1 cellular context compared by ENCODE assay signal in genomic region chr4:56782019-56782418, GRCh38.
TF ChIP-seq lines count a peak whose summit lies in the region.

No MANE protein-coding gene starts in this region.

TF ChIP-seq in HepG2, 621 proteins besides CTCF, POLR2A, EP300 and RAD21 (continued from another document):
- TF ChIP-seq ZBTB39 (CRISPR knock-in tag; IDR thresholded peaks at IDR 0.05) (no peak), TSC22D2 (CRISPR knock-in tag; IDR thresholded peaks at IDR 0.05; ENCODE audit: borderline replicate concordance) (no peak), ZNF639 (CRISPR knock-in tag; conservative IDR thresholded peaks at IDR 0.05) (no peak), ZNF703 (CRISPR knock-in tag; IDR thresholded peaks at IDR 0.05; ENCODE audit: borderline replicate concordance) (no peak), ZNF570 (CRISPR knock-in tag; IDR thresholded peaks at IDR 0.05; ENCODE audit: borderline replicate concordance) (no peak), MAFG (CRISPR knock-in tag; IDR thresholded peaks at IDR 0.05) (no peak), ATF7-NPFF (CRISPR knock-in tag; IDR thresholded peaks at IDR 0.05; ENCODE audit: low read depth) (no peak), SOX5 (CRISPR knock-in tag; IDR thresholded peaks at IDR 0.05; ENCODE audit: borderline replicate concordance) (peak; percentile 83), ZNF878 (CRISPR knock-in tag; IDR thresholded peaks at IDR 0.05) (no peak), ZNF331 (CRISPR knock-in tag; IDR thresholded peaks at IDR 0.05) (0 out of 2 replicates have a peak, but pooled peaks have one; percentile 12), ZFY (CRISPR knock-in tag; IDR thresholded peaks at IDR 0.05) (0 out of 2 replicates have a peak, but pooled peaks have one; percentile 16), HOXA5 (CRISPR knock-in tag; IDR thresholded peaks at IDR 0.05) (no peak), ZNF652 (CRISPR knock-in tag; IDR thresholded peaks at IDR 0.05; ENCODE audit: borderline replicate concordance, low read depth) (no peak), ZNF564 (CRISPR knock-in tag; IDR thresholded peaks at IDR 0.05) (peak; percentile 90; the same call in 1 of the 2 replicates), HNF4A (CRISPR knock-in tag; IDR thresholded peaks at IDR 0.05) (0 out of 2 replicates have a peak, but pooled peaks have one; percentile 30), SOX13 (IDR thresholded peaks at IDR 0.05) (no peak), SOX13 (CRISPR knock-in tag; conservative IDR thresholded peaks at IDR 0.05 in 1 of 2, IDR thresholded peaks at IDR 0.05 in 1 of 2) (peak in 1 of 2 experiments; percentile 79; a peak in 2 of 4 replicates), HDAC2 (CRISPR knock-in tag; IDR thresholded peaks at IDR 0.05) (no peak), CCAR2 (optimal IDR thresholded peaks at IDR 0.05; ENCODE audit: low read depth, low read length) (no peak), ATF7 (IDR thresholded peaks at IDR 0.05) (no peak), ATF7 (CRISPR knock-in tag; IDR thresholded peaks at IDR 0.05) (no peak), PAWR (CRISPR knock-in tag; IDR thresholded peaks at IDR 0.05; ENCODE audit: borderline replicate concordance) (no peak), ETV5 (CRISPR knock-in tag; IDR thresholded peaks at IDR 0.05; ENCODE audit: borderline replicate concordance) (peak; percentile 26; the same call in 1 of the 2 replicates), DR1 (CRISPR knock-in tag; IDR thresholded peaks at IDR 0.05) (no peak), ZNF317 (CRISPR knock-in tag; IDR thresholded peaks at IDR 0.05) (no peak)
- TF ChIP-seq, protein P1, sequence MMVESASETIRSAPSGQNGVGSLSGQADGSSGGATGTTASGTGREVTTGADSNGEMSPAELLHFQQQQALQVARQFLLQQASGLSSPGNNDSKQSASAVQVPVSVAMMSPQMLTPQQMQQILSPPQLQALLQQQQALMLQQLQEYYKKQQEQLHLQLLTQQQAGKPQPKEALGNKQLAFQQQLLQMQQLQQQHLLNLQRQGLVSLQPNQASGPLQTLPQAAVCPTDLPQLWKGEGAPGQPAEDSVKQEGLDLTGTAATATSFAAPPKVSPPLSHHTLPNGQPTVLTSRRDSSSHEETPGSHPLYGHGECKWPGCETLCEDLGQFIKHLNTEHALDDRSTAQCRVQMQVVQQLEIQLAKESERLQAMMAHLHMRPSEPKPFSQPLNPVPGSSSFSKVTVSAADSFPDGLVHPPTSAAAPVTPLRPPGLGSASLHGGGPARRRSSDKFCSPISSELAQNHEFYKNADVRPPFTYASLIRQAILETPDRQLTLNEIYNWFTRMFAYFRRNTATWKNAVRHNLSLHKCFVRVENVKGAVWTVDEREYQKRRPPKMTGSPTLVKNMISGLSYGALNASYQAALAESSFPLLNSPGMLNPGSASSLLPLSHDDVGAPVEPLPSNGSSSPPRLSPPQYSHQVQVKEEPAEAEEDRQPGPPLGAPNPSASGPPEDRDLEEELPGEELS (CRISPR knock-in tag; IDR thresholded peaks at IDR 0.05) = peak; percentile 51; the same call in 1 of the 2 replicates
- TF ChIP-seq, protein P2, sequence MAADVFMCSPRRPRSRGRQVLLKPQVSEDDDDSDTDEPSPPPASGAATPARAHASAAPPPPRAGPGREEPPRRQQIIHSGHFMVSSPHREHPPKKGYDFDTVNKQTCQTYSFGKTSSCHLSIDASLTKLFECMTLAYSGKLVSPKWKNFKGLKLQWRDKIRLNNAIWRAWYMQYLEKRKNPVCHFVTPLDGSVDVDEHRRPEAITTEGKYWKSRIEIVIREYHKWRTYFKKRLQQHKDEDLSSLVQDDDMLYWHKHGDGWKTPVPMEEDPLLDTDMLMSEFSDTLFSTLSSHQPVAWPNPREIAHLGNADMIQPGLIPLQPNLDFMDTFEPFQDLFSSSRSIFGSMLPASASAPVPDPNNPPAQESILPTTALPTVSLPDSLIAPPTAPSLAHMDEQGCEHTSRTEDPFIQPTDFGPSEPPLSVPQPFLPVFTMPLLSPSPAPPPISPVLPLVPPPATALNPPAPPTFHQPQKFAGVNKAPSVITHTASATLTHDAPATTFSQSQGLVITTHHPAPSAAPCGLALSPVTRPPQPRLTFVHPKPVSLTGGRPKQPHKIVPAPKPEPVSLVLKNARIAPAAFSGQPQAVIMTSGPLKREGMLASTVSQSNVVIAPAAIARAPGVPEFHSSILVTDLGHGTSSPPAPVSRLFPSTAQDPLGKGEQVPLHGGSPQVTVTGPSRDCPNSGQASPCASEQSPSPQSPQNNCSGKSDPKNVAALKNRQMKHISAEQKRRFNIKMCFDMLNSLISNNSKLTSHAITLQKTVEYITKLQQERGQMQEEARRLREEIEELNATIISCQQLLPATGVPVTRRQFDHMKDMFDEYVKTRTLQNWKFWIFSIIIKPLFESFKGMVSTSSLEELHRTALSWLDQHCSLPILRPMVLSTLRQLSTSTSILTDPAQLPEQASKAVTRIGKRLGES (CRISPR knock-in tag; IDR thresholded peaks at IDR 0.05; ENCODE audit: borderline replicate concordance) = no peak
- TF ChIP-seq, protein P3, sequence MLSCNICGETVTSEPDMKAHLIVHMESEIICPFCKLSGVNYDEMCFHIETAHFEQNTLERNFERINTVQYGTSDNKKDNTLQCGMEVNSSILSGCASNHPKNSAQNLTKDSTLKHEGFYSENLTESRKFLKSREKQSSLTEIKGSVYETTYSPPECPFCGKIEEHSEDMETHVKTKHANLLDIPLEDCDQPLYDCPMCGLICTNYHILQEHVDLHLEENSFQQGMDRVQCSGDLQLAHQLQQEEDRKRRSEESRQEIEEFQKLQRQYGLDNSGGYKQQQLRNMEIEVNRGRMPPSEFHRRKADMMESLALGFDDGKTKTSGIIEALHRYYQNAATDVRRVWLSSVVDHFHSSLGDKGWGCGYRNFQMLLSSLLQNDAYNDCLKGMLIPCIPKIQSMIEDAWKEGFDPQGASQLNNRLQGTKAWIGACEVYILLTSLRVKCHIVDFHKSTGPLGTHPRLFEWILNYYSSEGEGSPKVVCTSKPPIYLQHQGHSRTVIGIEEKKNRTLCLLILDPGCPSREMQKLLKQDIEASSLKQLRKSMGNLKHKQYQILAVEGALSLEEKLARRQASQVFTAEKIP (CRISPR knock-in tag; IDR thresholded peaks at IDR 0.05; ENCODE audit: borderline replicate concordance) = no peak
- TF ChIP-seq, protein P4, sequence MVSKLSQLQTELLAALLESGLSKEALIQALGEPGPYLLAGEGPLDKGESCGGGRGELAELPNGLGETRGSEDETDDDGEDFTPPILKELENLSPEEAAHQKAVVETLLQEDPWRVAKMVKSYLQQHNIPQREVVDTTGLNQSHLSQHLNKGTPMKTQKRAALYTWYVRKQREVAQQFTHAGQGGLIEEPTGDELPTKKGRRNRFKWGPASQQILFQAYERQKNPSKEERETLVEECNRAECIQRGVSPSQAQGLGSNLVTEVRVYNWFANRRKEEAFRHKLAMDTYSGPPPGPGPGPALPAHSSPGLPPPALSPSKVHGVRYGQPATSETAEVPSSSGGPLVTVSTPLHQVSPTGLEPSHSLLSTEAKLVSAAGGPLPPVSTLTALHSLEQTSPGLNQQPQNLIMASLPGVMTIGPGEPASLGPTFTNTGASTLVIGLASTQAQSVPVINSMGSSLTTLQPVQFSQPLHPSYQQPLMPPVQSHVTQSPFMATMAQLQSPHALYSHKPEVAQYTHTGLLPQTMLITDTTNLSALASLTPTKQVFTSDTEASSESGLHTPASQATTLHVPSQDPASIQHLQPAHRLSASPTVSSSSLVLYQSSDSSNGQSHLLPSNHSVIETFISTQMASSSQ (IDR thresholded peaks at IDR 0.05; ENCODE audit: low read depth) = peak; percentile 47
- TF ChIP-seq, protein P4 (CRISPR knock-in tag; IDR thresholded peaks at IDR 0.05; ENCODE audit: borderline replicate concordance) = no peak
